Comparison of ENCODE assay signal across 17 cellular contexts in genomic region chr15:87527416-87527815, GRCh38.
A peak's percentile ranks its signal among the peaks of the same experiment; 100 is the strongest.
DNase-seq lines count a peak whose midpoint lies in the region; ATAC-seq and TF ChIP-seq lines count a peak whose summit lies in the region.
"Had no signal": no experiment of that assay in that cellular context is flagged by ENCODE, and none has a peak within 500 bp of the region (broad histone marks: within the 10 kb centered on the region; RNA-seq: fewer than 3 reads in every experiment).

No MANE protein-coding gene starts in this region.

- H3K4me1 ChIP-seq in NT2/D1 (ENCODE audit: insufficient read depth, insufficient read length) (no peaks in the 10 kb centered on the region), heart left ventricle (peaks cover 0 to 5% (median 0%) of the 10 kb centered on the region in 12 donors)
- H3K4me1 ChIP-seq: ascending aorta, HAP-1, upper lobe of left lung had no signal

- no peak for TF ChIP-seq POLR2A in heart left ventricle (IDR thresholded peaks at IDR 0.05)

- ATAC-seq in HG03095 (IDR thresholded peaks at IDR 0.05; ENCODE audit: unreplicated experiment) (no peak), GM21526 (IDR thresholded peaks at IDR 0.05; ENCODE audit: low FRiP score, unreplicated experiment) (no peak), heart left ventricle (no peak)
- ATAC-seq: stimulated activated naive B cell treated with anti-CD40 and anti-IgM and Interleukin-4, amounts not matched to agents 10 μg/mL and 1 μg/mL and 100 μg/mL, for 72 hours had no signal

- WGBS in heart left ventricle, 4 donors = 88 to 92% (median 90%) methylated on average over 4 of the region's 4 CpGs

- TF ChIP-seq CTCF in heart left ventricle (IDR thresholded peaks at IDR 0.05) = no peak

- no peaks in the 10 kb centered on the region for H3K36me3 ChIP-seq in NT2/D1 (ENCODE audit: insufficient read depth, insufficient read length, low read length)
- no peaks in the 10 kb centered on the region for H3K36me3 ChIP-seq in heart left ventricle
- H3K36me3 ChIP-seq: ascending aorta, HAP-1, upper lobe of left lung had no signal

- intact Hi-C loops in heart left ventricle (cut with DNase I) = loop anchor here in 1 of 10 donors (5.0 kb wide), 1 partner anchor 50 kb away; no protein-coding TSS in a partner anchor

- H3K27ac ChIP-seq in epithelial cell of prostate (peak overlapping the region; percentile 4), heart left ventricle (no peak overlapping the region)
- H3K27ac ChIP-seq: ascending aorta, HL-60, upper lobe of left lung had no signal

- H3K9me3 ChIP-seq in NT2/D1 (ENCODE audit: insufficient read depth, low read length) (no peaks in the 10 kb centered on the region), heart left ventricle (peaks cover 0 to 6% (median 0%) of the 10 kb centered on the region in 12 donors)
- H3K9me3 ChIP-seq: ascending aorta, upper lobe of left lung had no signal

- no peak overlapping the region for H3K4me3 ChIP-seq in NT2/D1 (ENCODE audit: insufficient read length, low read depth)
- H3K4me3 ChIP-seq in heart left ventricle = no peak overlapping the region
- H3K4me3 ChIP-seq: ascending aorta, HAP-1, upper lobe of left lung had no signal

- H3K27me3 ChIP-seq in NT2/D1 (ENCODE audit: insufficient read depth, insufficient read length) = no peaks in the 10 kb centered on the region
- no peaks in the 10 kb centered on the region for H3K27me3 ChIP-seq in heart left ventricle
- H3K27me3 ChIP-seq: ascending aorta, upper lobe of left lung had no signal

- DNase-seq in DMS53 (lab: John Stamatoyannopoulos, UW) = peak; percentile 1
- no peak for DNase-seq in DMS53 treated with DMSO at 0.1 percent for 48 hours (lab: John Stamatoyannopoulos, UW; ENCODE audit: unreplicated experiment)
- peak; percentile 3 for DNase-seq in NT2/D1 (ENCODE audit: low read depth, low spot score)
- DNase-seq in epithelial cell of prostate (ENCODE audit: low read depth, low spot score) = peak; percentile 61
- DNase-seq in renal cortical epithelial cell (ENCODE audit: low read depth) = peak; percentile 46
- no peak for DNase-seq in heart left ventricle
- DNase-seq: activated effector memory CD4-positive, alpha-beta T cell treated with anti-CD3 and anti-CD28 coated beads, Interleukin-2, amount 50 U/mL, for 16 hours; CD4-positive, alpha-beta T cell; NCI-H2029; NK-92 treated with Interleukin-12 subunit alpha and Interleukin-12 subunit beta, amount 100 ng/mL, for 24 hours; stimulated activated naive B cell treated with anti-CD40 and anti-IgM and Interleukin-4, amounts not matched to agents 10 μg/mL and 1 μg/mL and 100 μg/mL, for 72 hours; upper lobe of left lung had no signal

- H3K9ac ChIP-seq in NT2/D1 (ENCODE audit: insufficient read length, low read depth) = no peak overlapping the region

Comparison
In these comparisons a context has a peak if more than half of its experiments do, and no peak if none do; other contexts are left out.
1. DNase-seq: peak in DMS53 (single experiment), NT2/D1 (single experiment), epithelial cell of prostate (single experiment) and renal cortical epithelial cell (single experiment); none in DMS53 treated with DMSO at 0.1 percent for 48 hours (single experiment) and heart left ventricle (0 of 5).